ENCODE assay signal across 27 cellular contexts in the genomic region with DNA sequence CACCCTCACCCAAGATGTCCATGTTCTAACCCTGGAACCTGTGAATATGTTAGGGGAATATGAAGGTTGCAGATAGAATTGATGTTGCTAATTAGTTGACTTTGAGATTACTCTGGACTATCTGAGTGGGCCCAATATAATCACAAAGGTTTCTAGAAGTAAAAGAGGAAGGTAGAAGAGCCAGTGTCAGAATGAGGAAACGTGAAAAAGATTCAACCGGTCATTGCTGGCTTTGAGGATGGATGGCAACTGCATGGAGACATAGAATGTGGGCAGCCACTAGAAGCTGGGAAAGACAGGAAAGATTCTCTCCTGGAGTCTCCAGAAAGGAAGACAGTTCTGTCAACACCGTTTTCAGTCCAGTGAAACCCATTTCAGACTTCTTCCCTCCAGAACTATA.
"Had no signal": no experiment of that assay in that cellular context is flagged by ENCODE, and none has a peak within 500 bp of the region (broad histone marks: within the 10 kb centered on the region; RNA-seq: fewer than 3 reads in every experiment).

No MANE protein-coding gene starts in this region.

- H3K27ac ChIP-seq: ascending aorta, cardiac muscle cell, colonic mucosa, gastrocnemius medialis, pancreas, psoas muscle, sigmoid colon, upper lobe of left lung had no signal

- ATAC-seq: gastrocnemius medialis; naive thymus-derived CD4-positive, alpha-beta T cell; pancreas; psoas muscle; stimulated activated effector memory CD8-positive, alpha-beta T cell treated with anti-CD3 and anti-CD28 coated beads, Interleukin-12 subunit alpha, Interleukin-12 subunit beta, amount 100 ng/mL, for 72 hours had no signal

- DNase-seq: activated CD4-positive, alpha-beta memory T cell treated with anti-CD3 and anti-CD28 coated beads for 36 hours; activated CD4-positive, alpha-beta T cell treated with anti-CD3 and anti-CD28 coated beads, Interleukin-2, amount 10 ng/mL, durations not matched to agents 24 days and 14 days; activated CD4-positive, CD25-positive, alpha-beta regulatory T cell treated with anti-CD3 and anti-CD28 coated beads, Interleukin-2, amount 50 U/mL, for 72 hours; activated CD8-positive, alpha-beta memory T cell treated with anti-CD3 and anti-CD28 coated beads, Interleukin-2, amount 50 U/mL, for 48 hours; activated gamma-delta T cell; activated naive CD4-positive, alpha-beta T cell treated with anti-CD3 and anti-CD28 coated beads, Interleukin-2, amount 10 ng/mL, durations not matched to agents 7 days and 5 days; activated naive CD8-positive, alpha-beta T cell treated with anti-CD3 and anti-CD28 coated beads, Interleukin-2, amount 10 ng/mL, durations not matched to agents 7 days and 5 days; activated T-cell treated with anti-CD3 and anti-CD28 coated beads, Interleukin-2, amount 50 U/mL, for 24 hours; cerebellar nuclear complex; colonic mucosa; effector memory CD4-positive, alpha-beta T cell; gastrocnemius medialis; head of caudate nucleus; hippocampal formation; immature natural killer cell; midbrain; naive thymus-derived CD4-positive, alpha-beta T cell; nucleus accumbens; pancreas; psoas muscle; sigmoid colon; small intestine; stimulated activated CD4-positive, alpha-beta T cell treated with anti-CD3 and anti-CD28 coated beads, Interleukin-4, amount 100 ng/mL, for 24 hours; upper lobe of left lung had no signal

- H3K4me1 ChIP-seq: colonic mucosa, pancreas had no signal

- H3K27me3 ChIP-seq: ascending aorta, cardiac muscle cell, colonic mucosa, gastrocnemius medialis, pancreas, sigmoid colon, upper lobe of left lung had no signal
